ENCODE assay signal across 12 cellular contexts in the genomic region with DNA sequence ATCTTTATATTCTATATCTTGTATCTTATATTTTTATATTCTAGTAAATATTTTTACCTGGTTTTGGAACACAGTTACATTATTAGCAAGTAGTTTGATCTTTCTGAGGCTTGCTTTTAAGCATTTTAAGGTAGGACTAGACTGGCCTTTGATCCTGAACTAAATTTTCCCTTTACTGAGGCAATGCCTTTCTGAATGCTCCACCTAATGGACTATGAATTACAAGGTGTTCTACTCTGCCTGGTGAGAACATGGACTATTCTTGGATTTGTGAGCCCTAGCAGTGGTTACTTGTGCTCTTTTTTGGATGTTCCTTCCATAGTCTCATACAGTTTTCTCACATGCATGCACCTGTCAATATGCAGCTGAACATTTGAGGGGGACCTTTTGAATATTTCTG. TPM values are rescaled to one million over a fixed set of nuclear protein-coding genes. Genes with fewer than 3 reads are reported as not detected.
"Had no signal": no experiment of that assay in that cellular context is flagged by ENCODE, and none has a peak within 500 bp of the region (broad histone marks: within the 10 kb centered on the region; RNA-seq: fewer than 3 reads in every experiment).

No MANE protein-coding gene starts in this region.

- H2AFZ ChIP-seq: GM23248 had no signal

- H3K4me3 ChIP-seq: GM23248, GM23338, HAP-1 had no signal

- H3K27ac Mint-ChIP-seq: GM23338, HFFc6 had no signal

- DNase-seq: GM23248, GOT3, H7, H9, HCEC 1CT, HFFc6 had no signal

- H3K4me1 ChIP-seq: HAP-1 had no signal

- H3K9me3 ChIP-seq: HAP-1 had no signal

- H3K9me3 Mint-ChIP-seq: GM23338, H9, HFFc6 had no signal

- H3K36me3 ChIP-seq: HAP-1 had no signal

- H3K27ac ChIP-seq: GM23248 had no signal

- H3K4me3 Mint-ChIP-seq: GM23338, H9, HFFc6 had no signal

- H3K4me2 ChIP-seq: GM23338 had no signal

- H3K9ac ChIP-seq: GM23248 had no signal

- FAIRE-seq: H1, H54 had no signal

- ATAC-seq: GM23338, HCT116 had no signal

- H3K4me1 Mint-ChIP-seq: GM23338, H9 had no signal

RNA-seq across cellular contexts. Expression of gene SMIM36, which starts 32.5 kb away (rescaled TPM):
- total RNA-seq: GM23248, GM23338, H1, H4, H7, H9, HFFc6 had no signal
- polyA plus RNA-seq: GM23248, GM23338, H1 had no signal
